12 cellular contexts compared by ENCODE assay signal in the genomic region with DNA sequence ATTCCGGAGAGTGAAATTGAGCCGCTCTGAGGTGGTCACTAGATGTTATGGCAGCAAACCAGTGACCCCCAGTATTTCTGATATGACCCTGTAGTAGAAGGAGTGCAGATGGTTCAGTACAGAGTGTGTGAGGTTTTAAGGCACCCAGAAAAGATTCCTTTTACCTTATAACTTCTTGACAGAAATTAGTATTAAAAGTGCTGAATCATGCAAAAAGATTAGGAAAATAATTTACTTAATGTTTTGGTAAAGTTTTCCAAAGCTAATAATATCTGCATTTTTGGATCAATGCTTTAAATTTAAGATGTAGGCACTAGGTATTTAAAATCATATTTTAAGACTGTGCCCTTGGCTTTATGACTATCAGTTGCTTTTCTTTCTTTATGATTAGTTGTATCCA.
DNase-seq lines count a peak whose midpoint lies in the region; ATAC-seq and TF ChIP-seq lines count a peak whose summit lies in the region.
"Had no signal": no experiment of that assay in that cellular context is flagged by ENCODE, and none has a peak within 500 bp of the region (broad histone marks: within the 10 kb centered on the region; RNA-seq: fewer than 3 reads in every experiment).

No MANE protein-coding gene starts in this region.

- H3K9me3 ChIP-seq in SJCRH30 (replicated peaks) (no peaks in the 10 kb centered on the region), osteoblast (ENCODE audit: low read depth, low read length) (no peaks in the 10 kb centered on the region)
- H3K9me3 ChIP-seq: suprapubic skin had no signal

- H3K36me3 ChIP-seq in SJCRH30 (no peaks in the 10 kb centered on the region), osteoblast (ENCODE audit: insufficient read depth, low read length) (no peaks in the 10 kb centered on the region)
- H3K36me3 ChIP-seq: suprapubic skin had no signal

- H2AFZ ChIP-seq in osteoblast (ENCODE audit: low read length), result no peak overlapping the region

- H3K4me2 ChIP-seq in osteoblast (ENCODE audit: insufficient read depth, low read length), result peak overlapping the region; percentile 86

- no peak overlapping the region for H3K27ac ChIP-seq in SJCRH30
- peak overlapping the region; percentile 72 for H3K27ac ChIP-seq in epithelial cell of prostate
- H3K27ac ChIP-seq in osteoblast (ENCODE audit: low read depth, low read length), result no peak overlapping the region
- H3K27ac ChIP-seq: suprapubic skin had no signal

- H3K79me2 ChIP-seq in osteoblast (ENCODE audit: insufficient read depth, low read length), result peaks cover 41% of the 10 kb centered on the region

- H3K4me1 ChIP-seq in SJCRH30 (no peaks in the 10 kb centered on the region), osteoblast (ENCODE audit: insufficient read depth, low read length) (peaks cover 25% of the 10 kb centered on the region)

- no peak for TF ChIP-seq CTCF in GM12864 (IDR thresholded peaks at IDR 0.05; ENCODE audit: low read depth, low read length, missing control alignments)
- TF ChIP-seq CTCF in osteoblast (IDR thresholded peaks at IDR 0.05; ENCODE audit: extremely low read depth, low read depth, low read length), result no peak

- ATAC-seq in HG03432 (IDR thresholded peaks at IDR 0.05; ENCODE audit: unreplicated experiment) (no peak), GM21825 (IDR thresholded peaks at IDR 0.05; ENCODE audit: unreplicated experiment) (no peak)

- DNase-seq in GM12864 (ENCODE audit: low read depth), result no peak
- DNase-seq in SJCRH30, result no peak
- DNase-seq in epithelial cell of prostate (ENCODE audit: low read depth, low spot score), result no peak
- DNase-seq in osteoblast (ENCODE audit: insufficient read length, low spot score, missing footprints), result peak; percentile 59
- no peak for DNase-seq in stimulated activated CD8-positive, alpha-beta memory T cell treated with anti-CD3 and anti-CD28 coated beads, Interleukin-4, amount 100 ng/mL, for 48 hours
- no peak for DNase-seq in NCI-H1417 (lab: John Stamatoyannopoulos, UW)
- DNase-seq: activated naive CD4-positive, alpha-beta T cell treated with Interleukin-2 at 50 U/mL for 16 hours; Kasumi-1; NCI-H82 had no signal

- no peaks in the 10 kb centered on the region for H4K20me1 ChIP-seq in osteoblast (ENCODE audit: insufficient read depth, low read length)

- H3K27me3 ChIP-seq in SJCRH30, result no peaks in the 10 kb centered on the region
- H3K27me3 ChIP-seq in osteoblast (ENCODE audit: insufficient read depth, low read length), result peaks cover 35% of the 10 kb centered on the region

- H3K4me3 ChIP-seq in GM12864 (ENCODE audit: low read depth, low read length), result peak overlapping the region; percentile 61
- peak overlapping the region; percentile 71 for H3K4me3 ChIP-seq in SJCRH30
- H3K4me3 ChIP-seq in osteoblast (ENCODE audit: insufficient read depth, low read length), result peak overlapping the region; percentile 81
